Comparison of ENCODE assay signal across 33 cellular contexts in genomic region chr4:70608324-70608723, GRCh38. TPM values are rescaled to one million over a fixed set of nuclear protein-coding genes. Genes with fewer than 3 reads are reported as not detected.
"Had no signal": no experiment of that assay in that cellular context is flagged by ENCODE, and none has a peak within 500 bp of the region (broad histone marks: within the 10 kb centered on the region; RNA-seq: fewer than 3 reads in every experiment).

No MANE protein-coding gene starts in this region.

- H3K4me1 ChIP-seq: colonic mucosa, esophagus squamous epithelium, gastrocnemius medialis, left lung had no signal

- H3K36me3 Mint-ChIP-seq: mesothelial cell of epicardium had no signal

- H3K9me3 ChIP-seq: colonic mucosa, esophagus squamous epithelium, gastrocnemius medialis, heart right ventricle, left lung, lower lobe of right lung, mucosa of descending colon had no signal

- H3K36me3 ChIP-seq: colonic mucosa, esophagus squamous epithelium, gastrocnemius medialis, heart right ventricle, left lung, lower lobe of right lung had no signal

- H3K4me3 ChIP-seq: colonic mucosa, esophagus squamous epithelium, gastrocnemius medialis, heart right ventricle, left lung, lower lobe of right lung, mucosa of descending colon had no signal

- H3K9me3 Mint-ChIP-seq: dendritic cell treated with granulocyte-macrophage colony-stimulating factor and Interleukin-4, amounts not matched to agents 40 ng/mL and 50 ng/mL, for 4 days; effector memory CD8-positive, alpha-beta T cell; endodermal cell; mesothelial cell of epicardium had no signal

- H3K27ac Mint-ChIP-seq: dendritic cell treated with granulocyte-macrophage colony-stimulating factor and Interleukin-4, amounts not matched to agents 40 ng/mL and 50 ng/mL, for 4 days; effector memory CD8-positive, alpha-beta T cell; endodermal cell; mesothelial cell of epicardium had no signal

- FAIRE-seq: endometrium, islet of Langerhans, keratinocyte had no signal

- H3K4me3 Mint-ChIP-seq: dendritic cell treated with granulocyte-macrophage colony-stimulating factor and Interleukin-4, amounts not matched to agents 40 ng/mL and 50 ng/mL, for 4 days; effector memory CD8-positive, alpha-beta T cell; endodermal cell; mesothelial cell of epicardium had no signal

- DNase-seq: colonic mucosa; cortex of kidney; effector CD8-positive, alpha-beta T cell; effector memory CD8-positive, alpha-beta T cell; endodermal cell; erythroblast; esophagus squamous epithelium; foreskin fibroblast; foreskin melanocyte; gastrocnemius medialis; glutamatergic neuron; head of caudate nucleus; heart right ventricle; hippocampal formation; left cardiac atrium; left lung; left ventricle myocardium superior; lower lobe of right lung; mesenchymal stem cell; mucosa of descending colon had no signal

- H3K27me3 ChIP-seq: colonic mucosa, gastrocnemius medialis, left lung had no signal

- ATAC-seq: effector memory CD8-positive, alpha-beta T cell; esophagus mucosa; gastrocnemius medialis; heart right ventricle; left cardiac atrium; left lung; left ventricle myocardium superior; lower lobe of right lung; mucosa of descending colon had no signal

- H3K27me3 Mint-ChIP-seq: dendritic cell treated with granulocyte-macrophage colony-stimulating factor and Interleukin-4, amounts not matched to agents 40 ng/mL and 50 ng/mL, for 4 days had no signal

- H3K27ac ChIP-seq: colonic mucosa, epithelial cell of prostate, esophagus squamous epithelium, gastrocnemius medialis, heart right ventricle, left lung, lower lobe of right lung had no signal

RNA-seq across cellular contexts. Expression of gene AMBN, which starts 16.3 kb away (rescaled TPM):
- total RNA-seq: colonic mucosa, dermis microvascular lymphatic vessel endothelial cell, endodermal cell, esophagus mucosa, esophagus squamous epithelium, gastrocnemius medialis, glomerular endothelial cell, heart right ventricle, kidney epithelial cell, left cardiac atrium, left lung, left ventricle myocardium superior, lower lobe of right lung, lung microvascular endothelial cell, mesenteric fat pad, mucosa of descending colon, myocyte had no signal
- polyA plus RNA-seq: heart right ventricle, keratinocyte had no signal

RNA-seq across cellular contexts. Expression of gene ENAM, which starts 20.2 kb away (rescaled TPM):
- total RNA-seq: colonic mucosa, dermis microvascular lymphatic vessel endothelial cell, endodermal cell, esophagus mucosa, esophagus squamous epithelium, glomerular endothelial cell, lung microvascular endothelial cell, mesenteric fat pad, mesothelial cell of epicardium, mucosa of descending colon had no signal
- polyA plus RNA-seq: keratinocyte had no signal

RNA-seq across cellular contexts. Expression of gene JCHAIN, which starts 58.0 kb away (rescaled TPM):
- total RNA-seq: dermis microvascular lymphatic vessel endothelial cell, endodermal cell, glomerular endothelial cell, kidney epithelial cell, lung microvascular endothelial cell had no signal
- polyA plus RNA-seq: keratinocyte had no signal
